In genomic region chr16:1791943-1792812, GRCh38 we compare ENCODE assay signal across 14 cellular contexts. TPM values are rescaled to one million over a fixed set of nuclear protein-coding genes. Genes with fewer than 3 reads are reported as not detected.
DNase-seq lines count a peak whose midpoint lies in the region; ATAC-seq and TF ChIP-seq lines count a peak whose summit lies in the region.
"Had no signal": no experiment of that assay in that cellular context is flagged by ENCODE, and none has a peak within 500 bp of the region (broad histone marks: within the 10 kb centered on the region; RNA-seq: fewer than 3 reads in every experiment).

No MANE protein-coding gene starts in this region.

- H3K36me3 Mint-ChIP-seq in CD14-positive monocyte, result peaks cover 7 to 34% of the 10 kb centered on the region in 2 donors

- peaks cover 0 to 2% (median 0%) of the 10 kb centered on the region in 3 donors for H3K27me3 Mint-ChIP-seq in CD14-positive monocyte (ENCODE audit: low read depth in 3 of 3)
- H3K27me3 Mint-ChIP-seq: activated CD4-positive, alpha-beta memory T cell treated with anti-CD3 and anti-CD28 coated beads, Interleukin-2, amount 10 ng/mL, durations not matched to agents 7 days and 5 days; memory B cell; stimulated activated memory B cell treated with anti-CD40 and anti-IgM and Interleukin-4, amounts not matched to agents 10 μg/mL and 1 μg/mL and 100 μg/mL, for 72 hours had no signal

- peaks cover 0 to 7% (median 0%) of the 10 kb centered on the region in 7 donors for H3K9me3 Mint-ChIP-seq in CD14-positive monocyte

- no peak overlapping the region for H3K27ac Mint-ChIP-seq in CD14-positive monocyte
- H3K27ac Mint-ChIP-seq: activated CD4-positive, alpha-beta memory T cell treated with anti-CD3 and anti-CD28 coated beads, Interleukin-2, amount 10 ng/mL, durations not matched to agents 7 days and 5 days; memory B cell; stimulated activated memory B cell treated with anti-CD40 and anti-IgM and Interleukin-4, amounts not matched to agents 10 μg/mL and 1 μg/mL and 100 μg/mL, for 72 hours had no signal

- no peaks in the 10 kb centered on the region for H3K4me1 Mint-ChIP-seq in CD14-positive monocyte

- DNase-seq in CD14-positive monocyte (ENCODE audit: low spot score), result peak; percentile 42
- peak in 1 of 2 donors; percentile 20 for DNase-seq in left colon
- DNase-seq in HCEC 1CT, result no peak
- DNase-seq in NCI-H345 (lab: John Stamatoyannopoulos, UW), result no peak
- DNase-seq: activated CD4-positive, alpha-beta memory T cell treated with anti-CD3 and anti-CD28 coated beads, Interleukin-2, amount 10 ng/mL, durations not matched to agents 7 days and 5 days; activated naive CD4-positive, alpha-beta T cell treated with Interleukin-2 at 50 U/mL for 16 hours; hippocampal formation; NCI-H1930; SHP77 treated with DMSO at 0.1 percent for 48 hours; stimulated activated CD4-positive, alpha-beta T cell treated with anti-CD3 and anti-CD28 coated beads, Interleukin-2, amount 100 ng/mL, for 24 hours had no signal

- no peak for TF ChIP-seq CTCF in CD14-positive monocyte (IDR thresholded peaks at IDR 0.05)

- peak; percentile 63 for ATAC-seq in left colon

- intact Hi-C loops in CD14-positive monocyte (cut with micrococcal nuclease) (no loop called here), left colon (cut with DNase I, micrococcal nuclease) (no loop called here)

- H3K4me3 Mint-ChIP-seq in CD14-positive monocyte, result no peak overlapping the region
- H3K4me3 Mint-ChIP-seq: activated CD4-positive, alpha-beta memory T cell treated with anti-CD3 and anti-CD28 coated beads, Interleukin-2, amount 10 ng/mL, durations not matched to agents 7 days and 5 days; memory B cell; stimulated activated memory B cell treated with anti-CD40 and anti-IgM and Interleukin-4, amounts not matched to agents 10 μg/mL and 1 μg/mL and 100 μg/mL, for 72 hours had no signal

RNA-seq across cellular contexts. Expression of gene IGFALS, which starts 1.3 kb away (rescaled TPM):
- polyA plus RNA-seq in CD14-positive monocyte, result not detected
- total RNA-seq in left colon, result 1 to 10 TPM in 1 of 2 donors, under 1 TPM in 1; 0.58 to 1.3 TPM
- total RNA-seq: LHCN-M2 had no signal
- polyA plus RNA-seq: AG04450 had no signal

RNA-seq across cellular contexts. Expression of gene NUBP2, which starts 9.4 kb away (rescaled TPM):
- 10 to 100 TPM; 57.9 to 69.5 TPM for polyA plus RNA-seq in CD14-positive monocyte
- total RNA-seq in left colon, result 10 to 100 TPM; 29.4 to 34.4 TPM

RNA-seq across cellular contexts. Expression of gene SPSB3, which starts 9.8 kb away (rescaled TPM):
- 10 to 100 TPM; 36.8 to 40.2 TPM for polyA plus RNA-seq in CD14-positive monocyte
- 10 to 100 TPM; 37.9 to 49.1 TPM for total RNA-seq in left colon

RNA-seq across cellular contexts. Expression of gene MRPS34, which starts 19.2 kb away (rescaled TPM):
- 100 to 1,000 TPM; 109 to 137 TPM for polyA plus RNA-seq in CD14-positive monocyte
- total RNA-seq in left colon, result 100 to 1,000 TPM; 103 to 133 TPM

RNA-seq across cellular contexts. Expression of gene EME2, which starts 19.6 kb away (rescaled TPM):
- polyA plus RNA-seq in CD14-positive monocyte, result under 1 TPM; 0.26 to 0.48 TPM
- 10 to 100 TPM; 22.1 to 34.9 TPM for total RNA-seq in left colon
